3 cellular contexts compared by ENCODE assay signal in genomic region chr7:134279336-134279735, GRCh38.
TF ChIP-seq lines count a peak whose summit lies in the region.

No MANE protein-coding gene starts in this region.

TF ChIP-seq in HepG2, 621 proteins besides CTCF, POLR2A, EP300 and RAD21 (continues in another document):
- no peak for TF ChIP-seq HNF4A (CRISPR knock-in tag; IDR thresholded peaks at IDR 0.05)
- TF ChIP-seq ZFP36 (IDR thresholded peaks at IDR 0.05; ENCODE audit: borderline replicate concordance, low read depth, low read length, partially characterized antibody), result no peak
- TF ChIP-seq ZNF263 (CRISPR knock-in tag; IDR thresholded peaks at IDR 0.05), result no peak
- TF ChIP-seq, protein P1, sequence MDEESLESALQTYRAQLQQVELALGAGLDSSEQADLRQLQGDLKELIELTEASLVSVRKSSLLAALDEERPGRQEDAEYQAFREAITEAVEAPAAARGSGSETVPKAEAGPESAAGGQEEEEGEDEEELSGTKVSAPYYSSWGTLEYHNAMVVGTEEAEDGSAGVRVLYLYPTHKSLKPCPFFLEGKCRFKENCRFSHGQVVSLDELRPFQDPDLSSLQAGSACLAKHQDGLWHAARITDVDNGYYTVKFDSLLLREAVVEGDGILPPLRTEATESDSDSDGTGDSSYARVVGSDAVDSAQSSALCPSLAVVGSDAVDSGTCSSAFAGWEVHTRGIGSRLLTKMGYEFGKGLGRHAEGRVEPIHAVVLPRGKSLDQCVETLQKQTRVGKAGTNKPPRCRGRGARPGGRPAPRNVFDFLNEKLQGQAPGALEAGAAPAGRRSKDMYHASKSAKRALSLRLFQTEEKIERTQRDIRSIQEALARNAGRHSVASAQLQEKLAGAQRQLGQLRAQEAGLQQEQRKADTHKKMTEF (CRISPR knock-in tag; IDR thresholded peaks at IDR 0.05), result no peak
- no peak for TF ChIP-seq NFKB2 (CRISPR knock-in tag; IDR thresholded peaks at IDR 0.05; ENCODE audit: borderline replicate concordance)
- TF ChIP-seq MIXL1 (CRISPR knock-in tag; IDR thresholded peaks at IDR 0.05), result no peak
- no peak for TF ChIP-seq STAG1 (CRISPR knock-in tag; IDR thresholded peaks at IDR 0.05)
- TF ChIP-seq, protein P2, sequence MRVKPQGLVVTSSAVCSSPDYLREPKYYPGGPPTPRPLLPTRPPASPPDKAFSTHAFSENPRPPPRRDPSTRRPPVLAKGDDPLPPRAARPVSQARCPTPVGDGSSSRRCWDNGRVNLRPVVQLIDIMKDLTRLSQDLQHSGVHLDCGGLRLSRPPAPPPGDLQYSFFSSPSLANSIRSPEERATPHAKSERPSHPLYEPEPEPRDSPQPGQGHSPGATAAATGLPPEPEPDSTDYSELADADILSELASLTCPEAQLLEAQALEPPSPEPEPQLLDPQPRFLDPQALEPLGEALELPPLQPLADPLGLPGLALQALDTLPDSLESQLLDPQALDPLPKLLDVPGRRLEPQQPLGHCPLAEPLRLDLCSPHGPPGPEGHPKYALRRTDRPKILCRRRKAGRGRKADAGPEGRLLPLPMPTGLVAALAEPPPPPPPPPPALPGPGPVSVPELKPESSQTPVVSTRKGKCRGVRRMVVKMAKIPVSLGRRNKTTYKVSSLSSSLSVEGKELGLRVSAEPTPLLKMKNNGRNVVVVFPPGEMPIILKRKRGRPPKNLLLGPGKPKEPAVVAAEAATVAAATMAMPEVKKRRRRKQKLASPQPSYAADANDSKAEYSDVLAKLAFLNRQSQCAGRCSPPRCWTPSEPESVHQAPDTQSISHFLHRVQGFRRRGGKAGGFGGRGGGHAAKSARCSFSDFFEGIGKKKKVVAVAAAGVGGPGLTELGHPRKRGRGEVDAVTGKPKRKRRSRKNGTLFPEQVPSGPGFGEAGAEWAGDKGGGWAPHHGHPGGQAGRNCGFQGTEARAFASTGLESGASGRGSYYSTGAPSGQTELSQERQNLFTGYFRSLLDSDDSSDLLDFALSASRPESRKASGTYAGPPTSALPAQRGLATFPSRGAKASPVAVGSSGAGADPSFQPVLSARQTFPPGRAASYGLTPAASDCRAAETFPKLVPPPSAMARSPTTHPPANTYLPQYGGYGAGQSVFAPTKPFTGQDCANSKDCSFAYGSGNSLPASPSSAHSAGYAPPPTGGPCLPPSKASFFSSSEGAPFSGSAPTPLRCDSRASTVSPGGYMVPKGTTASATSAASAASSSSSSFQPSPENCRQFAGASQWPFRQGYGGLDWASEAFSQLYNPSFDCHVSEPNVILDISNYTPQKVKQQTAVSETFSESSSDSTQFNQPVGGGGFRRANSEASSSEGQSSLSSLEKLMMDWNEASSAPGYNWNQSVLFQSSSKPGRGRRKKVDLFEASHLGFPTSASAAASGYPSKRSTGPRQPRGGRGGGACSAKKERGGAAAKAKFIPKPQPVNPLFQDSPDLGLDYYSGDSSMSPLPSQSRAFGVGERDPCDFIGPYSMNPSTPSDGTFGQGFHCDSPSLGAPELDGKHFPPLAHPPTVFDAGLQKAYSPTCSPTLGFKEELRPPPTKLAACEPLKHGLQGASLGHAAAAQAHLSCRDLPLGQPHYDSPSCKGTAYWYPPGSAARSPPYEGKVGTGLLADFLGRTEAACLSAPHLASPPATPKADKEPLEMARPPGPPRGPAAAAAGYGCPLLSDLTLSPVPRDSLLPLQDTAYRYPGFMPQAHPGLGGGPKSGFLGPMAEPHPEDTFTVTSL (CRISPR knock-in tag; IDR thresholded peaks at IDR 0.05; ENCODE audit: borderline replicate concordance), result no peak
- no peak for TF ChIP-seq KLF9 (CRISPR knock-in tag; IDR thresholded peaks at IDR 0.05; ENCODE audit: low read depth)
- no peak for TF ChIP-seq DPF2 (CRISPR knock-in tag; IDR thresholded peaks at IDR 0.05; ENCODE audit: borderline replicate concordance, low read depth)
- no peak for TF ChIP-seq CENPT (CRISPR knock-in tag; IDR thresholded peaks at IDR 0.05; ENCODE audit: low read depth)
- no peak for TF ChIP-seq ZNF331 (CRISPR knock-in tag; IDR thresholded peaks at IDR 0.05)
- TF ChIP-seq ZNF629 (CRISPR knock-in tag; conservative IDR thresholded peaks at IDR 0.05), result no peak
- TF ChIP-seq PRPF4 (IDR thresholded peaks at IDR 0.05; ENCODE audit: low read depth, low read length, poor library complexity, severe bottlenecking), result no peak
- no peak for TF ChIP-seq CC2D1A (CRISPR knock-in tag; IDR thresholded peaks at IDR 0.05)
- no peak for TF ChIP-seq JUNB (CRISPR knock-in tag; IDR thresholded peaks at IDR 0.05; ENCODE audit: borderline replicate concordance)

TF ChIP-seq in HEK293, 187 proteins besides CTCF, POLR2A, EP300 and RAD21:
- no peak for TF ChIP-seq TRIM28 (IDR thresholded peaks at IDR 0.05; ENCODE audit: borderline replicate concordance, low read length)
- no peak for TF ChIP-seq ELK4 (IDR thresholded peaks at IDR 0.05; ENCODE audit: borderline replicate concordance, low read depth, low read length)
- no peak for TF ChIP-seq ZBTB21 (tag by site-specific recombination; IDR thresholded peaks at IDR 0.05)
- no peak for TF ChIP-seq ZNF600 (tag by site-specific recombination; IDR thresholded peaks at IDR 0.05)
- TF ChIP-seq PRDM1 (tag by site-specific recombination; IDR thresholded peaks at IDR 0.05), result peak; percentile 63
TF ChIP-seq in HEK293: peak in this region for 1.

TF ChIP-seq in H1, 55 proteins besides CTCF, POLR2A, EP300 and RAD21:
- no peak for TF ChIP-seq KDM4A (IDR thresholded peaks at IDR 0.05; ENCODE audit: low read depth, low read length, severe bottlenecking)
- TF ChIP-seq MAFK (IDR thresholded peaks at IDR 0.05; ENCODE audit: low read depth, low read length), result no peak
- no peak for TF ChIP-seq JUN (IDR thresholded peaks at IDR 0.05; ENCODE audit: low read depth, low read length)
- TF ChIP-seq POLR2AphosphoS5 (IDR thresholded peaks at IDR 0.05; ENCODE audit: low read depth, low read length), result no peak
- TF ChIP-seq USF2 (IDR thresholded peaks at IDR 0.05; ENCODE audit: low read length), result no peak
- no peak for TF ChIP-seq BACH1 (IDR thresholded peaks at IDR 0.05; ENCODE audit: low read length)
- TF ChIP-seq CEBPB (IDR thresholded peaks at IDR 0.05; ENCODE audit: low read depth, low read length), result no peak
- no peak for TF ChIP-seq TEAD4 (IDR thresholded peaks at IDR 0.05; ENCODE audit: low read depth, low read length)
- no peak for TF ChIP-seq MAX (IDR thresholded peaks at IDR 0.05)
- no peak for TF ChIP-seq JUND (IDR thresholded peaks at IDR 0.05; ENCODE audit: low read length)
- TF ChIP-seq EGR1 (IDR thresholded peaks at IDR 0.05; ENCODE audit: borderline replicate concordance, low read depth, low read length), result no peak
- no peak for TF ChIP-seq SUZ12 (IDR thresholded peaks at IDR 0.05; ENCODE audit: low read length)
- TF ChIP-seq, protein P3, sequence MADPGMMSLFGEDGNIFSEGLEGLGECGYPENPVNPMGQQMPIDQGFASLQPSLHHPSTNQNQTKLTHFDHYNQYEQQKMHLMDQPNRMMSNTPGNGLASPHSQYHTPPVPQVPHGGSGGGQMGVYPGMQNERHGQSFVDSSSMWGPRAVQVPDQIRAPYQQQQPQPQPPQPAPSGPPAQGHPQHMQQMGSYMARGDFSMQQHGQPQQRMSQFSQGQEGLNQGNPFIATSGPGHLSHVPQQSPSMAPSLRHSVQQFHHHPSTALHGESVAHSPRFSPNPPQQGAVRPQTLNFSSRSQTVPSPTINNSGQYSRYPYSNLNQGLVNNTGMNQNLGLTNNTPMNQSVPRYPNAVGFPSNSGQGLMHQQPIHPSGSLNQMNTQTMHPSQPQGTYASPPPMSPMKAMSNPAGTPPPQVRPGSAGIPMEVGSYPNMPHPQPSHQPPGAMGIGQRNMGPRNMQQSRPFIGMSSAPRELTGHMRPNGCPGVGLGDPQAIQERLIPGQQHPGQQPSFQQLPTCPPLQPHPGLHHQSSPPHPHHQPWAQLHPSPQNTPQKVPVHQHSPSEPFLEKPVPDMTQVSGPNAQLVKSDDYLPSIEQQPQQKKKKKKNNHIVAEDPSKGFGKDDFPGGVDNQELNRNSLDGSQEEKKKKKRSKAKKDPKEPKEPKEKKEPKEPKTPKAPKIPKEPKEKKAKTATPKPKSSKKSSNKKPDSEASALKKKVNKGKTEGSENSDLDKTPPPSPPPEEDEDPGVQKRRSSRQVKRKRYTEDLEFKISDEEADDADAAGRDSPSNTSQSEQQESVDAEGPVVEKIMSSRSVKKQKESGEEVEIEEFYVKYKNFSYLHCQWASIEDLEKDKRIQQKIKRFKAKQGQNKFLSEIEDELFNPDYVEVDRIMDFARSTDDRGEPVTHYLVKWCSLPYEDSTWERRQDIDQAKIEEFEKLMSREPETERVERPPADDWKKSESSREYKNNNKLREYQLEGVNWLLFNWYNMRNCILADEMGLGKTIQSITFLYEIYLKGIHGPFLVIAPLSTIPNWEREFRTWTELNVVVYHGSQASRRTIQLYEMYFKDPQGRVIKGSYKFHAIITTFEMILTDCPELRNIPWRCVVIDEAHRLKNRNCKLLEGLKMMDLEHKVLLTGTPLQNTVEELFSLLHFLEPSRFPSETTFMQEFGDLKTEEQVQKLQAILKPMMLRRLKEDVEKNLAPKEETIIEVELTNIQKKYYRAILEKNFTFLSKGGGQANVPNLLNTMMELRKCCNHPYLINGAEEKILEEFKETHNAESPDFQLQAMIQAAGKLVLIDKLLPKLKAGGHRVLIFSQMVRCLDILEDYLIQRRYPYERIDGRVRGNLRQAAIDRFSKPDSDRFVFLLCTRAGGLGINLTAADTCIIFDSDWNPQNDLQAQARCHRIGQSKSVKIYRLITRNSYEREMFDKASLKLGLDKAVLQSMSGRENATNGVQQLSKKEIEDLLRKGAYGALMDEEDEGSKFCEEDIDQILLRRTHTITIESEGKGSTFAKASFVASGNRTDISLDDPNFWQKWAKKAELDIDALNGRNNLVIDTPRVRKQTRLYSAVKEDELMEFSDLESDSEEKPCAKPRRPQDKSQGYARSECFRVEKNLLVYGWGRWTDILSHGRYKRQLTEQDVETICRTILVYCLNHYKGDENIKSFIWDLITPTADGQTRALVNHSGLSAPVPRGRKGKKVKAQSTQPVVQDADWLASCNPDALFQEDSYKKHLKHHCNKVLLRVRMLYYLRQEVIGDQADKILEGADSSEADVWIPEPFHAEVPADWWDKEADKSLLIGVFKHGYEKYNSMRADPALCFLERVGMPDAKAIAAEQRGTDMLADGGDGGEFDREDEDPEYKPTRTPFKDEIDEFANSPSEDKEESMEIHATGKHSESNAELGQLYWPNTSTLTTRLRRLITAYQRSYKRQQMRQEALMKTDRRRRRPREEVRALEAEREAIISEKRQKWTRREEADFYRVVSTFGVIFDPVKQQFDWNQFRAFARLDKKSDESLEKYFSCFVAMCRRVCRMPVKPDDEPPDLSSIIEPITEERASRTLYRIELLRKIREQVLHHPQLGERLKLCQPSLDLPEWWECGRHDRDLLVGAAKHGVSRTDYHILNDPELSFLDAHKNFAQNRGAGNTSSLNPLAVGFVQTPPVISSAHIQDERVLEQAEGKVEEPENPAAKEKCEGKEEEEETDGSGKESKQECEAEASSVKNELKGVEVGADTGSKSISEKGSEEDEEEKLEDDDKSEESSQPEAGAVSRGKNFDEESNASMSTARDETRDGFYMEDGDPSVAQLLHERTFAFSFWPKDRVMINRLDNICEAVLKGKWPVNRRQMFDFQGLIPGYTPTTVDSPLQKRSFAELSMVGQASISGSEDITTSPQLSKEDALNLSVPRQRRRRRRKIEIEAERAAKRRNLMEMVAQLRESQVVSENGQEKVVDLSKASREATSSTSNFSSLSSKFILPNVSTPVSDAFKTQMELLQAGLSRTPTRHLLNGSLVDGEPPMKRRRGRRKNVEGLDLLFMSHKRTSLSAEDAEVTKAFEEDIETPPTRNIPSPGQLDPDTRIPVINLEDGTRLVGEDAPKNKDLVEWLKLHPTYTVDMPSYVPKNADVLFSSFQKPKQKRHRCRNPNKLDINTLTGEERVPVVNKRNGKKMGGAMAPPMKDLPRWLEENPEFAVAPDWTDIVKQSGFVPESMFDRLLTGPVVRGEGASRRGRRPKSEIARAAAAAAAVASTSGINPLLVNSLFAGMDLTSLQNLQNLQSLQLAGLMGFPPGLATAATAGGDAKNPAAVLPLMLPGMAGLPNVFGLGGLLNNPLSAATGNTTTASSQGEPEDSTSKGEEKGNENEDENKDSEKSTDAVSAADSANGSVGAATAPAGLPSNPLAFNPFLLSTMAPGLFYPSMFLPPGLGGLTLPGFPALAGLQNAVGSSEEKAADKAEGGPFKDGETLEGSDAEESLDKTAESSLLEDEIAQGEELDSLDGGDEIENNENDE (IDR thresholded peaks at IDR 0.05; ENCODE audit: insufficient replicate concordance, low read length), result no peak
- TF ChIP-seq NRF1 (IDR thresholded peaks at IDR 0.05; ENCODE audit: low read depth, low read length), result no peak
- TF ChIP-seq BRCA1 (IDR thresholded peaks at IDR 0.05; ENCODE audit: low read depth, low read length), result no peak
- no peak for TF ChIP-seq HDAC6 (IDR thresholded peaks at IDR 0.05; ENCODE audit: low read depth, low read length)
